ENCODE assay signal across 13 cellular contexts in the genomic region with DNA sequence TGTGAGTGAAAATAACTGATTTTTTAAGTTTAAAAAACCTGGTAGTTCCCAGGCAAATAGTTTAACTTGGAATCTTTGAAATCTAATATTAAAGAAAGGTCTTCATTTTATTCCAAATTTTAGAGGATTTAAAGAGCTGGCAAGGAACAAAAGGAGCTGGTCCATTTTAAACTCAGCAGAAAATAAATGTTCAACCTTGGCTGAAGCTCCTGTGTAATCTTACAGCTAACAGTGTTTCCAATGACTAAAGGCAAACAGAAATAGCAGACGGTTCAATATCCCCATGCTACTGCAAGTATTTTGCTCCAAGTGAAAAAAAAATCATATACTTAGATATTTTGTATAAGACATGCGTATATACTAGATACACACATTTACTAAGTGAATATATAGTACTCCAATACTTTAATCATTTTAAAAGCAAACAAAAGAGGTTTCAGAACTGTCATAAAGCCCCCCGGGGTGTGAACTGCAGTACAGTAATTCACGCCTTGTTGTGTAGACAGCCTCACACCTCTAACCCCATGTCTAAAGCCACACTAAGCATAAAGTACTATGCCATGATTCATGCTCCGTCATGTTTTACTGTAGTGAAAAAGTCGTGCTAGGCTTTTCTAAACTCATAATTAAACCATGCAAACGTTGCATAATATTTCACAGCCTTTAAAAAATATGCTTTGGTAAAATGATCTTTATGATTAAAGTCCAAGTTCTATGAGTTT.
DNase-seq lines count a peak whose midpoint lies in the region; ATAC-seq and TF ChIP-seq lines count a peak whose summit lies in the region.
"Had no signal": no experiment of that assay in that cellular context is flagged by ENCODE, and none has a peak within 500 bp of the region (broad histone marks: within the 10 kb centered on the region; RNA-seq: fewer than 3 reads in every experiment).

No MANE protein-coding gene starts in this region.

- H3K79me2 ChIP-seq in PC-3 (ENCODE audit: low read length) = peaks cover 54% of the 10 kb centered on the region

- H3K27me3 Mint-ChIP-seq in CD8-positive, alpha-beta memory T cell = no peaks in the 10 kb centered on the region
- no peaks in the 10 kb centered on the region for H3K27me3 Mint-ChIP-seq in stimulated activated naive CD8-positive, alpha-beta T cell treated with anti-CD3 and anti-CD28 coated beads, Interleukin-15, amount 100 ng/mL, for 72 hours

- H3F3A ChIP-seq in PC-3 (ENCODE audit: low read length, unreplicated experiment) = peaks cover 15% of the 10 kb centered on the region

- no peak overlapping the region for H3K4me3 ChIP-seq in CD8-positive, alpha-beta memory T cell (ENCODE audit: low read length)
- H3K4me3 ChIP-seq in PC-3 (ENCODE audit: low read length) (no peak overlapping the region), fibroblast of mammary gland (ENCODE audit: control insufficient read depth, low read depth, low read length) (no peak overlapping the region), left ventricle myocardium inferior (no peak overlapping the region)

- TF ChIP-seq CTCF in PC-3 (conservative IDR thresholded peaks at IDR 0.05; ENCODE audit: low read depth, low read length) (no peak), fibroblast of mammary gland (conservative IDR thresholded peaks at IDR 0.05; ENCODE audit: control insufficient read depth, insufficient read depth, low read depth, low read length) (no peak), omental fat pad (IDR thresholded peaks at IDR 0.05) (no peak), left ventricle myocardium inferior (IDR thresholded peaks at IDR 0.05; ENCODE audit: borderline replicate concordance) (no peak)

- H3K4me1 ChIP-seq in CD8-positive, alpha-beta memory T cell (ENCODE audit: insufficient read depth, low read length) = no peaks in the 10 kb centered on the region
- H3K4me1 ChIP-seq in PC-3 (ENCODE audit: insufficient read depth, low read length) (peaks cover 30% of the 10 kb centered on the region), left ventricle myocardium inferior (no peaks in the 10 kb centered on the region)

- H3K27ac ChIP-seq in CD8-positive, alpha-beta memory T cell (ENCODE audit: low read depth, low read length) = no peak overlapping the region
- H3K27ac ChIP-seq in PC-3 (ENCODE audit: low read length) (no peak overlapping the region), left ventricle myocardium inferior (replicated peaks) (no peak overlapping the region)

- peaks cover 40% of the 10 kb centered on the region for H3K36me3 ChIP-seq in CD8-positive, alpha-beta memory T cell (ENCODE audit: insufficient read depth, low read length)
- peaks cover 73% of the 10 kb centered on the region for H3K36me3 ChIP-seq in PC-3 (ENCODE audit: low read depth, low read length)
- no peaks in the 10 kb centered on the region for H3K36me3 ChIP-seq in left ventricle myocardium inferior

- no peak overlapping the region for H3K9ac ChIP-seq in PC-3 (ENCODE audit: low read length)

- no peak overlapping the region for H2AFZ ChIP-seq in PC-3 (ENCODE audit: low read length)

- H3K9me2 ChIP-seq in PC-3 (replicated peaks; ENCODE audit: low read length) = no peaks in the 10 kb centered on the region

- H3K36me3 Mint-ChIP-seq in CD8-positive, alpha-beta memory T cell = peaks cover 0 to 67% (median 18%) of the 10 kb centered on the region in 3 donors

- peak in 1 of 5 donors; percentile 18 for DNase-seq in CD8-positive, alpha-beta memory T cell
- DNase-seq in PC-3 (no peak), fibroblast of mammary gland (ENCODE audit: low read depth) (peak; percentile 50), omental fat pad (ENCODE audit: low spot score) (no peak), NCI-H1417 (lab: John Stamatoyannopoulos, UW) (no peak), left ventricle myocardium inferior (no peak)
- DNase-seq in stimulated activated naive CD8-positive, alpha-beta T cell treated with anti-CD3 and anti-CD28 coated beads, Interleukin-15, amount 100 ng/mL, for 72 hours = no peak
- no peak for DNase-seq in activated effector memory CD4-positive, alpha-beta T cell treated with Interleukin-2 at 50 U/mL for 16 hours
- DNase-seq: activated CD8-positive, alpha-beta memory T cell treated with anti-CD3 and anti-CD28 coated beads, Interleukin-2, amount 50 U/mL, for 4 hours; aorta; NCI-H774; retina had no signal

- BruUV-seq in PC-3 (replicated peaks; lab: Mats Ljungman, UMichigan) = no TSS peak

- peaks cover 26 to 44% (median 42%) of the 10 kb centered on the region in 3 donors for H3K4me1 Mint-ChIP-seq in CD8-positive, alpha-beta memory T cell
- peaks cover 45% of the 10 kb centered on the region for H3K4me1 Mint-ChIP-seq in stimulated activated naive CD8-positive, alpha-beta T cell treated with anti-CD3 and anti-CD28 coated beads, Interleukin-15, amount 100 ng/mL, for 72 hours

- H3K9me3 ChIP-seq in CD8-positive, alpha-beta memory T cell (ENCODE audit: low read length) = no peaks in the 10 kb centered on the region
- H3K9me3 ChIP-seq in PC-3 (ENCODE audit: low read length) = no peaks in the 10 kb centered on the region
- peaks cover 6% of the 10 kb centered on the region for H3K9me3 ChIP-seq in left ventricle myocardium inferior (replicated peaks)

- CTCF ChIA-PET in CD8-positive, alpha-beta memory T cell (lab: Charles Lee) = interaction anchor here (1.6 to 1.7 kb wide), 3 partner anchors 89 to 611 kb away, joined by 4 read pairs; no protein-coding TSS in a partner anchor
- CTCF ChIA-PET in PC-3 (lab: Charles Lee) = interaction anchor here (1.0 kb wide), 1 partner anchor 55 kb away, joined by 5 read pairs; no protein-coding TSS in a partner anchor

- peak; percentile 40; the same call in 1 of the 2 replicates for ATAC-seq in PC-3
- peak; percentile 65 for ATAC-seq in omental fat pad (ENCODE audit: low FRiP score)
- no peak for ATAC-seq in stimulated activated naive CD8-positive, alpha-beta T cell treated with anti-CD3 and anti-CD28 coated beads, Interleukin-15, amount 100 ng/mL, for 72 hours

- intact Hi-C loops in PC-3 (cut with micrococcal nuclease) (no loop called here), left ventricle myocardium inferior (cut with micrococcal nuclease) (no loop called here)

- H3K4me3 Mint-ChIP-seq in CD8-positive, alpha-beta memory T cell = no peak overlapping the region
- H3K4me3 Mint-ChIP-seq in stimulated activated naive CD8-positive, alpha-beta T cell treated with anti-CD3 and anti-CD28 coated beads, Interleukin-15, amount 100 ng/mL, for 72 hours = no peak overlapping the region
- H3K4me3 Mint-ChIP-seq: endodermal cell had no signal

- H3K9me3 Mint-ChIP-seq in CD8-positive, alpha-beta memory T cell = no peaks in the 10 kb centered on the region
- H3K9me3 Mint-ChIP-seq in stimulated activated naive CD8-positive, alpha-beta T cell treated with anti-CD3 and anti-CD28 coated beads, Interleukin-15, amount 100 ng/mL, for 72 hours = peaks cover 3 to 5% of the 10 kb centered on the region in 2 donors

- H3K27me3 ChIP-seq in CD8-positive, alpha-beta memory T cell (ENCODE audit: insufficient read depth, low read length, poor library complexity, severe bottlenecking) = no peaks in the 10 kb centered on the region
- H3K27me3 ChIP-seq in PC-3 (ENCODE audit: low read length) (no peaks in the 10 kb centered on the region), left ventricle myocardium inferior (ENCODE audit: low read depth) (peaks cover 9% of the 10 kb centered on the region)

- no peaks in the 10 kb centered on the region for H4K20me1 ChIP-seq in PC-3 (ENCODE audit: low read length)

- peak overlapping the region in 7 of 8 donors; percentile 29 to 86 (median 69) for H3K27ac Mint-ChIP-seq in CD8-positive, alpha-beta memory T cell
- no peak overlapping the region for H3K27ac Mint-ChIP-seq in stimulated activated naive CD8-positive, alpha-beta T cell treated with anti-CD3 and anti-CD28 coated beads, Interleukin-15, amount 100 ng/mL, for 72 hours
- H3K27ac Mint-ChIP-seq: endodermal cell had no signal

- POLR2A ChIA-PET in CD8-positive, alpha-beta memory T cell (lab: Charles Lee) = interaction anchor here (0.6 kb wide), 1 partner anchor 136 kb away, joined by 4 read pairs; no protein-coding TSS in a partner anchor
- POLR2A ChIA-PET in PC-3 (lab: Charles Lee; ENCODE audit: unreplicated experiment) = interaction anchor here (0.7 kb wide), 2 partner anchors 36 to 1049 kb away, joined by 4 to 5 read pairs; no protein-coding TSS in a partner anchor

- H3K4me2 ChIP-seq in PC-3 (ENCODE audit: low read length) = no peak overlapping the region

Comparison
In these comparisons a context has a peak if more than half of its experiments do, and no peak if none do; other contexts are left out.
1. H3K27ac Mint-ChIP-seq: peak in CD8-positive, alpha-beta memory T cell (7 of 8); none in stimulated activated naive CD8-positive, alpha-beta T cell treated with anti-CD3 and anti-CD28 coated beads, Interleukin-15, amount 100 ng/mL, for 72 hours (0 of 2).